In genomic region chr9:38423939-38424843, GRCh38 we compare ENCODE assay signal across 8 cellular contexts. TPM values are rescaled to one million over a fixed set of nuclear protein-coding genes. Genes with fewer than 3 reads are reported as not detected.
A peak's percentile ranks its signal among the peaks of the same experiment; 100 is the strongest.
DNase-seq lines count a peak whose midpoint lies in the region; ATAC-seq and TF ChIP-seq lines count a peak whose summit lies in the region.
"Had no signal": no experiment of that assay in that cellular context is flagged by ENCODE, and none has a peak within 500 bp of the region (broad histone marks: within the 10 kb centered on the region; RNA-seq: fewer than 3 reads in every experiment).

Gene IGFBPL1 (minus strand): TSS chr9:38424454. CDS start chr9:38424424, 30 bp downstream.

- H3K4me3 ChIP-seq in MM.1S (ENCODE audit: low read length): no peak within 1 kb of the TSS
- H3K4me3 ChIP-seq in ascending aorta: peak within 1 kb of the TSS; percentile 69 to 75
- peak within 1 kb of the TSS; percentile 60 for H3K4me3 ChIP-seq in iPS-20b (ENCODE audit: low read length)

- no peak within 1 kb of the TSS for H3K9ac ChIP-seq in MM.1S (ENCODE audit: low read length)
- peak within 1 kb of the TSS; percentile 36; the same call in 1 of the 2 replicates for H3K9ac ChIP-seq in iPS-20b (ENCODE audit: low read depth, low read length)

- H3K27me3 ChIP-seq in MM.1S (replicated peaks; ENCODE audit: insufficient read depth, low read length) (no peaks in the 10 kb centered on the region), ascending aorta (no peaks in the 10 kb centered on the region), iPS-20b (ENCODE audit: insufficient read depth, low read length) (peaks cover 56% of the 10 kb centered on the region)

- no peak within 1 kb of the TSS for H2AFZ ChIP-seq in MM.1S (ENCODE audit: low read length)

- H3K4me1 ChIP-seq in MM.1S (ENCODE audit: low read length) (no peaks in the 10 kb centered on the region), ascending aorta (peaks cover 0 to 12% of the 10 kb centered on the region in 2 donors), iPS-20b (ENCODE audit: insufficient read depth, low read length) (peaks cover 23% of the 10 kb centered on the region)

- H3K79me2 ChIP-seq in MM.1S (ENCODE audit: low read length): no peaks in the 10 kb centered on the region

- TF ChIP-seq CTCF in GM10266 (IDR thresholded peaks at IDR 0.05; ENCODE audit: control insufficient read depth, insufficient read depth, low read depth, missing control alignments) (no peak), MM.1S (IDR thresholded peaks at IDR 0.05; ENCODE audit: low read length) (no peak), ascending aorta (IDR thresholded peaks at IDR 0.05) (no peak)

- no peak within 1 kb of the TSS for H3K27ac ChIP-seq in MM.1S (ENCODE audit: low read length)
- H3K27ac ChIP-seq in ascending aorta: peak within 1 kb of the TSS; percentile 68 to 82
- H3K27ac ChIP-seq in iPS-20b (ENCODE audit: low read length): no peak within 1 kb of the TSS

- DNase-seq in GM10266 (ENCODE audit: extremely low spot score): peak; percentile 49
- DNase-seq in MM.1S: peak; percentile 8
- peak in 1 of 2 donors; percentile 65 for DNase-seq in ascending aorta (ENCODE audit: low spot score in 2 of 2)
- DNase-seq in stimulated activated CD4-positive, alpha-beta T cell treated with anti-CD3 and anti-CD28 coated beads, Interleukin-2, amount 100 ng/mL, for 48 hours: peak; percentile 7 to 11
- no peak for DNase-seq in GM19240 (ENCODE audit: insufficient read length, low spot score)

- no peak for ATAC-seq in GM21786 (IDR thresholded peaks at IDR 0.05; ENCODE audit: unreplicated experiment)

- no peaks in the 10 kb centered on the region for H3F3A ChIP-seq in MM.1S (ENCODE audit: insufficient read depth, low read length)

- H4K20me1 ChIP-seq in MM.1S (ENCODE audit: insufficient read depth, low read length): no peaks in the 10 kb centered on the region

- H3K36me3 ChIP-seq in MM.1S (replicated peaks; ENCODE audit: insufficient read depth, low read length) (no peaks in the 10 kb centered on the region), ascending aorta (no peaks in the 10 kb centered on the region), iPS-20b (ENCODE audit: insufficient read depth, low read depth, low read length) (no peaks in the 10 kb centered on the region)

- H3K9me2 ChIP-seq in MM.1S (replicated peaks; ENCODE audit: insufficient read depth, low read length): no peaks in the 10 kb centered on the region

- no peak within 1 kb of the TSS for H3K4me2 ChIP-seq in MM.1S (ENCODE audit: low read depth, low read length)

- intact Hi-C loops in ascending aorta (cut with DNase I): loop anchor here (5.0 to 10.0 kb wide), 2 partner anchors 337 to 519 kb away; partner anchors contain the start of gene SLC25A51

- H3K9me3 ChIP-seq in MM.1S (replicated peaks; ENCODE audit: insufficient read depth, low read length) (no peaks in the 10 kb centered on the region), ascending aorta (no peaks in the 10 kb centered on the region), iPS-20b (ENCODE audit: insufficient read depth, low read depth, low read length) (no peaks in the 10 kb centered on the region)

RNA-seq across cellular contexts. Expression of gene IGFBPL1, which starts in this region (rescaled TPM):
- total RNA-seq in ascending aorta: 4.8 TPM
- total RNA-seq: RPMI7951 had no signal

Comparison
In these comparisons a context has a peak if more than half of its experiments do, and no peak if none do; other contexts are left out.
1. H3K27ac ChIP-seq: peak in ascending aorta (2 of 2); none in MM.1S (single experiment) and iPS-20b (single experiment).